ENCODE assay signal across 27 cellular contexts in the genomic region with DNA sequence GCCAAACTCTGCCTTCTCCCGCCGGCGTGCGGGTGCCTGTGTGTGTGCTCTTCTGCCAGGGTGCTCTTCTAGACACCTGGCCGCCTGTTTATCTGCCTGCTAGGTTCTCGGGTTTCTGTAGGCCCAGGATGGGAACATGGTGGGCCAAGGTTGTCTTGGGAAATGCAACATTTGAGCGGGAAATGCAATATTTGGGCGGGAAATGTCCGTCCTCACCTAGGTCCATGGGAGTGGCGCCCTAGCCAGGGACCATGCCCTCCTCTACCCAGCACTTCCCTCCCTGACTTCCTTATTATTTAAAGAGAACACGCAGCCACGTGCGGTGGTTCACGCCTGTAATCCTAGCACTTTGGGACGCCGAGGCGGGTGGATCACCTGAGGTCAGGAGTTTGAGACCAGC.
"Had no signal": no experiment of that assay in that cellular context is flagged by ENCODE, and none has a peak within 500 bp of the region (broad histone marks: within the 10 kb centered on the region; RNA-seq: fewer than 3 reads in every experiment).

No MANE protein-coding gene starts in this region.

- FAIRE-seq: small intestine, urothelium cell line had no signal

- H3K79me2 ChIP-seq: parathyroid adenoma had no signal

- H3K36me3 Mint-ChIP-seq: naive thymus-derived CD4-positive, alpha-beta T cell; natural killer cell treated with Interleukin-12 subunit alpha and Interleukin-12 subunit beta and Interleukin-15 and Interleukin-18, amount 100 ng/mL, for 72 hours; stimulated activated effector memory CD8-positive, alpha-beta T cell treated with anti-CD3 and anti-CD28 coated beads, Interleukin-12 subunit alpha, Interleukin-12 subunit beta, amount 100 ng/mL, for 72 hours; stimulated activated naive B cell treated with anti-CD40 and anti-IgM and Interleukin-4, amounts not matched to agents 10 μg/mL and 1 μg/mL and 100 μg/mL, for 72 hours had no signal

- H3K4me1 ChIP-seq: parathyroid adenoma, psoas muscle, right lobe of liver, sigmoid colon, stomach, vagina had no signal

- H3K36me3 ChIP-seq: ovary, right lobe of liver, sigmoid colon, stomach, tibial artery, upper lobe of left lung, vagina had no signal

- ATAC-seq: naive thymus-derived CD4-positive, alpha-beta T cell; psoas muscle; right cardiac atrium; right lobe of liver; stimulated activated effector memory CD8-positive, alpha-beta T cell treated with anti-CD3 and anti-CD28 coated beads, Interleukin-12 subunit alpha, Interleukin-12 subunit beta, amount 100 ng/mL, for 72 hours; stimulated activated naive B cell treated with anti-CD40 and anti-IgM and Interleukin-4, amounts not matched to agents 10 μg/mL and 1 μg/mL and 100 μg/mL, for 72 hours had no signal

- H3K9ac ChIP-seq: parathyroid adenoma had no signal

- H3K27me3 Mint-ChIP-seq: naive thymus-derived CD4-positive, alpha-beta T cell; natural killer cell treated with Interleukin-12 subunit alpha and Interleukin-12 subunit beta and Interleukin-15 and Interleukin-18, amount 100 ng/mL, for 72 hours; progenitor cell of endocrine pancreas; stimulated activated naive B cell treated with anti-CD40 and anti-IgM and Interleukin-4, amounts not matched to agents 10 μg/mL and 1 μg/mL and 100 μg/mL, for 72 hours; stimulated activated naive CD8-positive, alpha-beta T cell treated with anti-CD3 and anti-CD28 coated beads, Interleukin-15, Interleukin-2, amounts not matched to agents 100 ng/mL and 50 ng/mL, for 24 hours had no signal

- H3K27ac Mint-ChIP-seq: naive thymus-derived CD4-positive, alpha-beta T cell; natural killer cell treated with Interleukin-12 subunit alpha and Interleukin-12 subunit beta and Interleukin-15 and Interleukin-18, amount 100 ng/mL, for 72 hours; nephron progenitor cell; progenitor cell of endocrine pancreas; stimulated activated effector memory CD8-positive, alpha-beta T cell treated with anti-CD3 and anti-CD28 coated beads, Interleukin-12 subunit alpha, Interleukin-12 subunit beta, amount 100 ng/mL, for 72 hours; stimulated activated naive B cell treated with anti-CD40 and anti-IgM and Interleukin-4, amounts not matched to agents 10 μg/mL and 1 μg/mL and 100 μg/mL, for 72 hours; stimulated activated naive CD8-positive, alpha-beta T cell treated with anti-CD3 and anti-CD28 coated beads, Interleukin-15, Interleukin-2, amounts not matched to agents 100 ng/mL and 50 ng/mL, for 24 hours had no signal

- H3K4me1 Mint-ChIP-seq: naive thymus-derived CD4-positive, alpha-beta T cell; neural crest cell; stimulated activated effector memory CD8-positive, alpha-beta T cell treated with anti-CD3 and anti-CD28 coated beads, Interleukin-12 subunit alpha, Interleukin-12 subunit beta, amount 100 ng/mL, for 72 hours; stimulated activated naive B cell treated with anti-CD40 and anti-IgM and Interleukin-4, amounts not matched to agents 10 μg/mL and 1 μg/mL and 100 μg/mL, for 72 hours had no signal

- H3K9me3 ChIP-seq: ovary, psoas muscle, right lobe of liver, sigmoid colon, tibial artery, upper lobe of left lung, vagina had no signal

- H3K27me3 ChIP-seq: ovary, right lobe of liver, sigmoid colon, stomach, tibial artery, upper lobe of left lung, vagina had no signal

- H3K4me3 Mint-ChIP-seq: naive thymus-derived CD4-positive, alpha-beta T cell; natural killer cell treated with Interleukin-12 subunit alpha and Interleukin-12 subunit beta and Interleukin-15 and Interleukin-18, amount 100 ng/mL, for 72 hours; nephron progenitor cell; neural crest cell; stimulated activated effector memory CD8-positive, alpha-beta T cell treated with anti-CD3 and anti-CD28 coated beads, Interleukin-12 subunit alpha, Interleukin-12 subunit beta, amount 100 ng/mL, for 72 hours; stimulated activated naive B cell treated with anti-CD40 and anti-IgM and Interleukin-4, amounts not matched to agents 10 μg/mL and 1 μg/mL and 100 μg/mL, for 72 hours; stimulated activated naive CD8-positive, alpha-beta T cell treated with anti-CD3 and anti-CD28 coated beads, Interleukin-15, Interleukin-2, amounts not matched to agents 100 ng/mL and 50 ng/mL, for 24 hours had no signal

- H3K9me3 Mint-ChIP-seq: natural killer cell treated with Interleukin-12 subunit alpha and Interleukin-12 subunit beta and Interleukin-15 and Interleukin-18, amount 100 ng/mL, for 72 hours; nephron progenitor cell; stimulated activated naive B cell treated with anti-CD40 and anti-IgM and Interleukin-4, amounts not matched to agents 10 μg/mL and 1 μg/mL and 100 μg/mL, for 72 hours had no signal

- DNase-seq: naive thymus-derived CD4-positive, alpha-beta T cell; nephron progenitor cell; occipital lobe; ovary; psoas muscle; right lobe of liver; sigmoid colon; small intestine; stimulated activated CD4-positive, alpha-beta T cell treated with anti-CD3 and anti-CD28 coated beads, Interleukin-15, amount 100 ng/mL, for 24 hours; stimulated activated CD4-positive, alpha-beta T cell treated with anti-CD3 and anti-CD28 coated beads, Interleukin-2, amount 100 ng/mL, for 24 hours; stimulated activated CD4-positive, alpha-beta T cell treated with anti-CD3 and anti-CD28 coated beads, Interleukin-2, amount 100 ng/mL, for 48 hours; stimulated activated CD4-positive, alpha-beta T cell treated with anti-CD3 and anti-CD28 coated beads, Interleukin-4, amount 100 ng/mL, for 24 hours; stimulated activated naive B cell treated with anti-CD40 and anti-IgM and Interleukin-4, amounts not matched to agents 10 μg/mL and 1 μg/mL and 100 μg/mL, for 72 hours; stimulated activated naive CD4-positive, alpha-beta T cell treated with Interleukin-2 at 50 U/mL for 16 hours; stomach; tibial artery; trophoblast cell had no signal

- H3K27ac ChIP-seq: ovary, parathyroid adenoma, psoas muscle, right lobe of liver, sigmoid colon, stomach, tibial artery, upper lobe of left lung, vagina had no signal

- H3K4me3 ChIP-seq: ovary, psoas muscle, right lobe of liver, sigmoid colon, stomach, tibial artery, upper lobe of left lung, vagina had no signal

- H2AFZ ChIP-seq: parathyroid adenoma had no signal
